ENCODE assay signal across 22 cellular contexts in genomic region chr7:91772100-91772794, GRCh38.
A peak's percentile ranks its signal among the peaks of the same experiment; 100 is the strongest.
DNase-seq lines count a peak whose midpoint lies in the region; ATAC-seq and TF ChIP-seq lines count a peak whose summit lies in the region.
"Had no signal": no experiment of that assay in that cellular context is flagged by ENCODE, and none has a peak within 500 bp of the region (broad histone marks: within the 10 kb centered on the region; RNA-seq: fewer than 3 reads in every experiment).

No MANE protein-coding gene starts in this region.

- ATAC-seq in omental fat pad (ENCODE audit: low FRiP score) = peak; percentile 32
- no peak for ATAC-seq in HG02970 (IDR thresholded peaks at IDR 0.05; ENCODE audit: low FRiP score, unreplicated experiment)
- ATAC-seq: activated CD4-positive, CD25-positive, alpha-beta regulatory T cell treated with anti-CD3 and anti-CD28 coated beads, Interleukin-2, amount 50 U/mL, for 24 hours; left lobe of liver had no signal

- no peak overlapping the region for H3K4me3 ChIP-seq in fibroblast of the aortic adventitia (ENCODE audit: low read depth, low read length)
- H3K4me3 ChIP-seq: esophagus muscularis mucosa, uterus had no signal

- TF ChIP-seq CTCF in fibroblast of the aortic adventitia (IDR thresholded peaks at IDR 0.05; ENCODE audit: insufficient read depth, low read length) (no peak), omental fat pad (IDR thresholded peaks at IDR 0.05) (no peak)

- in situ Hi-C loops in G401 (cut with HindIII; ENCODE audit: low sequenced_read_pairs) = no loop called here

- DNase-seq in COLO829 (ENCODE audit: low spot score) (peak; percentile 47), amniotic epithelial cell (ENCODE audit: low read depth) (peak; percentile 13), fibroblast of the aortic adventitia (ENCODE audit: low read depth) (peak; percentile 90), omental fat pad (ENCODE audit: low spot score) (no peak), NCI-H2196 (lab: John Stamatoyannopoulos, UW; ENCODE audit: unreplicated experiment) (no peak), G401 (ENCODE audit: low spot score) (no peak)
- no peak for DNase-seq in NK-92 treated with Interleukin-12 subunit alpha and Interleukin-12 subunit beta, amount 100 ng/mL, for 24 hours (lab: John Stamatoyannopoulos, UW)
- DNase-seq: activated effector memory CD4-positive, alpha-beta T cell treated with anti-CD3 and anti-CD28 coated beads, Interleukin-2, amount 50 U/mL, for 16 hours; anterior cingulate cortex; COR-L47; GOT3; hypothalamus; Karpas-422; naive B cell; NCI-H1436; NCI-H510A; stimulated activated naive CD4-positive, alpha-beta T cell treated with Interleukin-2 at 50 U/mL for 16 hours; uterus had no signal

Comparison
In these comparisons a context has a peak if more than half of its experiments do, and no peak if none do; other contexts are left out.
1. DNase-seq: peak in COLO829 (single experiment), amniotic epithelial cell (single experiment) and fibroblast of the aortic adventitia (single experiment); none in omental fat pad (single experiment), NCI-H2196 (single experiment), NK-92 treated with Interleukin-12 subunit alpha and Interleukin-12 subunit beta, amount 100 ng/mL, for 24 hours (single experiment) and G401 (single experiment).